1 cellular context compared by ENCODE assay signal in the genomic region with DNA sequence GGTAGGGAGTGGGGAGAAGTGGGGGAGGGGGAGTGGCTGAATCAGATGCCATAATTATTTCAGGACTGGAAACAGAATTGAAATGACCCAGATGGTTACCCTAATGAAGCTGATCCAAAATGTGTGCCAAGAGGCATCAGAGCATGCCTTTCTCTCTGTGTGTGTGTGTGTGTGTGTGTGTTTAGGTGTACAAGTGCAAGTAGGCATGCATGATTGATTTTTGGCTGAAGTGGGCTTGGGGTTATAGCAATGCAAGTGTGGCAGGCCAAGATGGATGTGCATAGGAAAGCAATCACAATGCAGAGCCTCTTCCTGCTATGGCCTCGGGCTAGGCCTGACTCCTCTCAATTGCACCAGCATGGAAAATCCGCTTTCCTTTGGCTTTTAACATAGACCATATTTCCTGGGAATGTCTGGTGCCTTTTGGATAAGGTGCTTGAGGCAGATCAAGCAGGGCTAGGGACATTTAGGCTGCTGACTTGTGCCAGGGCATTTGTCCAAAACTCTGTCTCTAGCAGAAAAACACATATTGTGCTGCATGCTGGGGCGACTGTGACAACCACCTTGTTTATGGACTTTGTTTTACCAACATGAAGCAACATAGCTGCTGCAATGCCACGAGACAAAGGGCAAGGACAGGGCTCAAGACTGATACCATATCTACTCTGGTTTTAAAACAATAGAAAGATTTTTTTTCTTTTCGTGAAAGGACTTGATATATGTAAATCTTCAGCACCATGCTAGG.
TF ChIP-seq lines count a peak whose summit lies in the region.

No MANE protein-coding gene starts in this region.

TF ChIP-seq in H1, 55 proteins besides CTCF, POLR2A, EP300 and RAD21:
- TF ChIP-seq CBX8 (IDR thresholded peaks at IDR 0.05; ENCODE audit: borderline replicate concordance, low read depth, low read length) (no peak), TAF7 (optimal IDR thresholded peaks at IDR 0.05; ENCODE audit: borderline replicate concordance, low read depth, low read length) (no peak), SP1 (IDR thresholded peaks at IDR 0.05; ENCODE audit: low read depth, low read length) (no peak), JUND (IDR thresholded peaks at IDR 0.05; ENCODE audit: low read length) (no peak), CTBP2 (IDR thresholded peaks at IDR 0.05; ENCODE audit: borderline replicate concordance, insufficient read depth, insufficient read length, low read length) (no peak), SP2 (IDR thresholded peaks at IDR 0.05; ENCODE audit: low read length) (no peak), SAP30 (IDR thresholded peaks at IDR 0.05; ENCODE audit: insufficient read depth, insufficient replicate concordance, low read length) (no peak), SUZ12 (IDR thresholded peaks at IDR 0.05; ENCODE audit: low read length) (no peak), HDAC6 (IDR thresholded peaks at IDR 0.05; ENCODE audit: low read depth, low read length) (no peak), MAFK (IDR thresholded peaks at IDR 0.05; ENCODE audit: low read depth, low read length) (no peak), CHD7 (IDR thresholded peaks at IDR 0.05; ENCODE audit: insufficient replicate concordance, low read length) (no peak), KDM1A (IDR thresholded peaks at IDR 0.05; ENCODE audit: borderline replicate concordance, low read length) (no peak)
